ENCODE assay signal across 29 cellular contexts in genomic region chr5:52623291-52623690, GRCh38.
DNase-seq lines count a peak whose midpoint lies in the region; ATAC-seq, FAIRE-seq and TF ChIP-seq lines count a peak whose summit lies in the region.
"Had no signal": no experiment of that assay in that cellular context is flagged by ENCODE, and none has a peak within 500 bp of the region (broad histone marks: within the 10 kb centered on the region; RNA-seq: fewer than 3 reads in every experiment).

No MANE protein-coding gene starts in this region.

- WGBS in HepG2 (ENCODE audit: low lambda C conversion rate): 59% methylated on average over 4 of the region's 4 CpGs
- WGBS in right lobe of liver (ENCODE audit: insufficient coverage, low coverage, low lambda C conversion rate, missing lambda C conversion rate): 28% methylated on average over 4 of the region's 4 CpGs

- H3K27ac ChIP-seq in HepG2 (ENCODE audit: extremely low read length, insufficient read depth, low read length) (no peak overlapping the region), right lobe of liver (no peak overlapping the region)
- H3K27ac ChIP-seq: 22Rv1; A549; BLaER1; BLaER1 treated with 17β-estradiol and CSF1 and Interleukin-3, amounts not matched to agents 10 nM and 100 nM; C4-2B had no signal

- no peak overlapping the region for H2AFZ ChIP-seq in HepG2 (ENCODE audit: low read length)

- DNase-seq in HepG2 (ENCODE audit: low spot score) (no peak), right lobe of liver (no peak)
- DNase-seq: 8988T; ACHN; AML-193; BE2C; C1 segment of cervical spinal cord; Caco-2; Calu3; CD4-positive, alpha-beta memory T cell; CD4-positive, alpha-beta T cell; CD4-positive, CD25-positive, alpha-beta regulatory T cell; CD8-positive, alpha-beta memory T cell; CD8-positive, alpha-beta T cell; COR-L47; DMS 273 treated with DMSO at 0.1 percent for 48 hours; DMS153; DMS53; DMS79; DMS79 treated with DMSO at 0.1 percent for 48 hours; DND-41; EL had no signal

- no peaks in the 10 kb centered on the region for H3K79me2 ChIP-seq in HepG2 (ENCODE audit: insufficient read depth, low read length)

- H3K4me3 ChIP-seq in HepG2 (replicated peaks in 1 of 3; ENCODE audit: insufficient read depth in 1 of 3, low read depth in 2 of 3, low read length in 3 of 3): no peak overlapping the region
- H3K4me3 ChIP-seq in right lobe of liver: no peak overlapping the region
- H3K4me3 ChIP-seq: A549; BLaER1; BLaER1 treated with 17β-estradiol and CSF1 and Interleukin-3, amounts not matched to agents 10 nM and 100 nM had no signal

- POLR2A ChIA-PET in HepG2 (lab: Yijun Ruan, JAX): no interaction called here

- CTCF ChIA-PET in HepG2 (lab: Yijun Ruan, JAX; ENCODE audit: low intra/inter-chr PET ratio, low total read pairs): no interaction called here

- no peaks in the 10 kb centered on the region for H4K20me1 ChIP-seq in HepG2 (ENCODE audit: insufficient read depth, low read length)
- H4K20me1 ChIP-seq: BLaER1; BLaER1 treated with 17β-estradiol and CSF1 and Interleukin-3, amounts not matched to agents 10 nM and 100 nM had no signal

- no TSS peak for BruUV-seq in HepG2 (replicated peaks; lab: Mats Ljungman, UMichigan)

- H3K27me3 ChIP-seq in HepG2 (ENCODE audit: control insufficient read depth in 1 of 2, insufficient read depth in 2 of 2, low read length in 2 of 2): no peaks in the 10 kb centered on the region
- H3K27me3 ChIP-seq in right lobe of liver: no peaks in the 10 kb centered on the region
- H3K27me3 ChIP-seq: BE2C; BLaER1; BLaER1 treated with 17β-estradiol and CSF1 and Interleukin-3, amounts not matched to agents 10 nM and 100 nM had no signal

- H3K9me3 ChIP-seq in HepG2 (ENCODE audit: low read length): no peaks in the 10 kb centered on the region
- no peaks in the 10 kb centered on the region for H3K9me3 ChIP-seq in right lobe of liver
- H3K9me3 ChIP-seq: A549, BE2C, BLaER1, Caco-2 had no signal

- H3K4me2 ChIP-seq in HepG2 (ENCODE audit: low read depth, low read length): no peak overlapping the region
- H3K4me2 ChIP-seq: A549; BLaER1; BLaER1 treated with 17β-estradiol and CSF1 and Interleukin-3, amounts not matched to agents 10 nM and 100 nM had no signal

- H3K9ac ChIP-seq in HepG2 (ENCODE audit: insufficient read depth, low read depth, low read length): no peak overlapping the region
- H3K9ac ChIP-seq: BLaER1; BLaER1 treated with 17β-estradiol and CSF1 and Interleukin-3, amounts not matched to agents 10 nM and 100 nM had no signal

- FAIRE-seq in HepG2 (lab: Jason Lieb, UNC): no peak
- FAIRE-seq: A204.1, A549, D721Med had no signal

- intact Hi-C loops in HepG2 (cut with micrococcal nuclease; ENCODE audit: unreplicated experiment) (no loop called here), right lobe of liver (cut with DNase I) (no loop called here)

- no peaks in the 10 kb centered on the region for H3K4me1 ChIP-seq in HepG2 (ENCODE audit: insufficient read depth, low read length)
- no peaks in the 10 kb centered on the region for H3K4me1 ChIP-seq in right lobe of liver
- H3K4me1 ChIP-seq: A549; BE2C; BLaER1; BLaER1 treated with 17β-estradiol and CSF1 and Interleukin-3, amounts not matched to agents 10 nM and 100 nM; Caco-2 had no signal

- no peak for TF ChIP-seq CTCF in HepG2 (CRISPR knock-in tag; IDR thresholded peaks at IDR 0.05)
- TF ChIP-seq CTCF in right lobe of liver (IDR thresholded peaks at IDR 0.05): no peak

- no peak for ATAC-seq in HepG2
- no peak for ATAC-seq in right lobe of liver
- ATAC-seq: A549; CD8-positive, alpha-beta T cell had no signal

- in situ Hi-C loops in HepG2 (cut with HindIII; ENCODE audit: extremely low pct_ligation_motif_present, low pct_unique_long_range_greater_than_20kb): no loop called here

- TF ChIP-seq EP300 in HepG2 (IDR thresholded peaks at IDR 0.05; ENCODE audit: low read depth in 2 of 2, low read length in 2 of 2) (no peak), HepG2 (CRISPR knock-in tag; IDR thresholded peaks at IDR 0.05; ENCODE audit: borderline replicate concordance) (no peak)

- TF ChIP-seq POLR2A in HepG2 (IDR thresholded peaks at IDR 0.05; ENCODE audit: insufficient read depth in 1 of 2, low read depth in 2 of 2, low read length in 2 of 2): no peak
- no peak for TF ChIP-seq POLR2A in right lobe of liver (IDR thresholded peaks at IDR 0.05)

- no peak for TF ChIP-seq RAD21 in HepG2 (CRISPR knock-in tag; IDR thresholded peaks at IDR 0.05)

- no peaks in the 10 kb centered on the region for H3K36me3 ChIP-seq in HepG2 (replicated peaks in 1 of 2; ENCODE audit: control insufficient read depth in 1 of 2, insufficient read depth in 2 of 2, low read length in 2 of 2)
- no peaks in the 10 kb centered on the region for H3K36me3 ChIP-seq in right lobe of liver
- H3K36me3 ChIP-seq: BE2C; BLaER1; BLaER1 treated with 17β-estradiol and CSF1 and Interleukin-3, amounts not matched to agents 10 nM and 100 nM had no signal

TF ChIP-seq in HepG2, 621 proteins besides CTCF, POLR2A, EP300 and RAD21:
- TF ChIP-seq ZNF501 (CRISPR knock-in tag; IDR thresholded peaks at IDR 0.05) (no peak), MLLT10 (CRISPR knock-in tag; IDR thresholded peaks at IDR 0.05) (no peak), ZNF260 (CRISPR knock-in tag; IDR thresholded peaks at IDR 0.05; ENCODE audit: borderline replicate concordance, low read depth) (no peak), MAFF (IDR thresholded peaks at IDR 0.05; ENCODE audit: low read depth, low read length) (peak; percentile 55), NFE2L1 (CRISPR knock-in tag; IDR thresholded peaks at IDR 0.05; ENCODE audit: borderline replicate concordance) (no peak), MAFK (conservative IDR thresholded peaks at IDR 0.05 in 1 of 2, IDR thresholded peaks at IDR 0.05 in 1 of 2; ENCODE audit: low read length in 2 of 2) (peak; percentile 48 to 55)
